22 cellular contexts compared by ENCODE assay signal in genomic region chr9:134964271-134964670, GRCh38. TPM values are rescaled to one million over a fixed set of nuclear protein-coding genes. Genes with fewer than 3 reads are reported as not detected.
DNase-seq lines count a peak whose midpoint lies in the region; TF ChIP-seq lines count a peak whose summit lies in the region.
"Had no signal": no experiment of that assay in that cellular context is flagged by ENCODE, and none has a peak within 500 bp of the region (broad histone marks: within the 10 kb centered on the region; RNA-seq: fewer than 3 reads in every experiment).

No MANE protein-coding gene starts in this region.

- no peak overlapping the region for H3K4me2 ChIP-seq in smooth muscle cell

- H3K9me3 ChIP-seq in endodermal cell (ENCODE audit: control insufficient read depth, low read length) = no peaks in the 10 kb centered on the region
- no peaks in the 10 kb centered on the region for H3K9me3 ChIP-seq in smooth muscle cell (replicated peaks; ENCODE audit: low read depth)
- H3K9me3 ChIP-seq: Caco-2 had no signal

- no peak overlapping the region for H3K4me3 ChIP-seq in endodermal cell (ENCODE audit: low read length)
- no peak overlapping the region for H3K4me3 ChIP-seq in smooth muscle cell

- peak overlapping the region in 4 of 7 donors; percentile 61 to 78 (median 66) for H3K27ac Mint-ChIP-seq in CD14-positive monocyte
- no peak overlapping the region for H3K27ac Mint-ChIP-seq in endodermal cell
- H3K27ac Mint-ChIP-seq: B cell; CD4-positive, CD25-positive, alpha-beta regulatory T cell; H9; IgD-negative memory B cell had no signal

- peaks cover 30 to 36% (median 33%) of the 10 kb centered on the region in 3 donors for H3K27me3 Mint-ChIP-seq in CD14-positive monocyte (ENCODE audit: low read depth in 3 of 3)
- no peaks in the 10 kb centered on the region for H3K27me3 Mint-ChIP-seq in endodermal cell (ENCODE audit: insufficient read depth)
- H3K27me3 Mint-ChIP-seq: CD4-positive, CD25-positive, alpha-beta regulatory T cell had no signal

- TF ChIP-seq CTCF in CD14-positive monocyte (IDR thresholded peaks at IDR 0.05) (no peak), endodermal cell (conservative IDR thresholded peaks at IDR 0.05) (no peak), smooth muscle cell (IDR thresholded peaks at IDR 0.05; ENCODE audit: borderline replicate concordance, insufficient read depth, poor library complexity, severe bottlenecking) (no peak)

- H3K27me3 ChIP-seq in endodermal cell (ENCODE audit: control insufficient read depth, insufficient read depth, low read length, poor library complexity, severe bottlenecking) = no peaks in the 10 kb centered on the region
- H3K27me3 ChIP-seq in smooth muscle cell (ENCODE audit: low read depth) = no peaks in the 10 kb centered on the region

- H3K4me3 Mint-ChIP-seq in CD14-positive monocyte (no peak overlapping the region), endodermal cell (no peak overlapping the region)
- H3K4me3 Mint-ChIP-seq: B cell; CD4-positive, CD25-positive, alpha-beta regulatory T cell; H9; IgD-negative memory B cell had no signal

- H3K79me2 ChIP-seq in smooth muscle cell (ENCODE audit: low read depth) = no peaks in the 10 kb centered on the region

- H3K9ac ChIP-seq in endodermal cell (ENCODE audit: extremely low read depth, low read length, poor library complexity, severe bottlenecking) (no peak overlapping the region), smooth muscle cell (ENCODE audit: low read depth) (no peak overlapping the region)

- H3K9me3 Mint-ChIP-seq in CD14-positive monocyte (peaks cover 0 to 17% (median 5%) of the 10 kb centered on the region in 7 donors), endodermal cell (no peaks in the 10 kb centered on the region)
- H3K9me3 Mint-ChIP-seq: CD4-positive, CD25-positive, alpha-beta regulatory T cell; H9; IgD-negative memory B cell had no signal

- H2AFZ ChIP-seq in smooth muscle cell (ENCODE audit: low read depth) = no peak overlapping the region

- H3K36me3 ChIP-seq in endodermal cell (ENCODE audit: control insufficient read depth, insufficient read depth, low read length) (no peaks in the 10 kb centered on the region), smooth muscle cell (ENCODE audit: low read depth) (no peaks in the 10 kb centered on the region)

- H3K36me3 Mint-ChIP-seq in CD14-positive monocyte = peaks cover 4 to 7% of the 10 kb centered on the region in 2 donors
- H3K36me3 Mint-ChIP-seq in endodermal cell (ENCODE audit: low read depth) = no peaks in the 10 kb centered on the region
- H3K36me3 Mint-ChIP-seq: CD4-positive, CD25-positive, alpha-beta regulatory T cell; IgD-negative memory B cell had no signal

- H3K27ac ChIP-seq in endodermal cell (ENCODE audit: low read depth, low read length) = no peak overlapping the region
- no peak overlapping the region for H3K27ac ChIP-seq in smooth muscle cell (ENCODE audit: low read depth)

- DNase-seq in activated CD8-positive, alpha-beta memory T cell treated with anti-CD3 and anti-CD28 coated beads, Interleukin-2, amount 50 U/mL, for 4 hours = peak; percentile 10
- DNase-seq in activated CD8-positive, alpha-beta memory T cell treated with anti-CD3 and anti-CD28 coated beads for 24 hours = no peak
- DNase-seq in CD14-positive monocyte (ENCODE audit: low spot score) (no peak), endodermal cell (peak; percentile 22), posterior vena cava (ENCODE audit: low spot score) (peak; percentile 60), NCI-H1092 (lab: John Stamatoyannopoulos, UW) (no peak), smooth muscle cell (lab: John Stamatoyannopoulos, UW; ENCODE audit: unreplicated experiment) (no peak)
- DNase-seq in effector CD4-positive, alpha-beta T cell = no peak
- DNase-seq: 8988T; CD4-positive, CD25-positive, alpha-beta regulatory T cell; H9; Karpas-422; NCI-H1436 treated with DMSO at 0.1 percent for 48 hours; NCI-H2029 treated with DMSO at 0.1 percent for 48 hours; NCI-H510A; NCI-H748 treated with DMSO at 0.1 percent for 48 hours; NK-92 treated with Interleukin-12 subunit alpha and Interleukin-12 subunit beta, amount 100 ng/mL, for 24 hours; Right ventricle myocardium superior had no signal

- H3K4me1 Mint-ChIP-seq in CD14-positive monocyte (peaks cover 51% of the 10 kb centered on the region), endodermal cell (no peaks in the 10 kb centered on the region)
- H3K4me1 Mint-ChIP-seq: B cell; CD4-positive, CD25-positive, alpha-beta regulatory T cell; IgD-negative memory B cell had no signal

- 75 to 89% methylated on average over 3 to 6 of the region's 6 CpGs for WGBS in endodermal cell (ENCODE audit: insufficient coverage in 1 of 2, insufficient read length in 1 of 2), 2 experiments
- WGBS in smooth muscle cell (ENCODE audit: low lambda C conversion rate) = 79% methylated on average over 6 of the region's 6 CpGs

- no peaks in the 10 kb centered on the region for H3F3A ChIP-seq in smooth muscle cell (ENCODE audit: low read depth)

- H4K20me1 ChIP-seq in smooth muscle cell (ENCODE audit: low read depth) = no peaks in the 10 kb centered on the region

- intact Hi-C loops in CD14-positive monocyte (cut with micrococcal nuclease) = no loop called here
- intact Hi-C loops in posterior vena cava (cut with DNase I) = loop anchor here in 1 of 2 donors (5.0 kb wide), 1 partner anchor 833 kb away; no protein-coding TSS in a partner anchor

- H3K4me1 ChIP-seq in endodermal cell (ENCODE audit: control insufficient read depth, insufficient read depth, low read length) (no peaks in the 10 kb centered on the region), smooth muscle cell (ENCODE audit: low read depth) (peaks cover 13% of the 10 kb centered on the region)
- H3K4me1 ChIP-seq: Caco-2 had no signal

RNA-seq across cellular contexts. Expression of gene FCN1, which starts 46.6 kb away (rescaled TPM):
- polyA plus RNA-seq in CD14-positive monocyte (1,000 to 10,000 TPM; 6,268 to 7,680 TPM), smooth muscle cell (0.13 TPM in 1 of 2 replicates, not detected in the other)
- total RNA-seq in endodermal cell (not detected), posterior vena cava (10 to 100 TPM in 1 of 2 donors, 1 to 10 TPM in 1; 7.1 to 16.5 TPM), smooth muscle cell (not detected in 2 replicates)
- polyA plus RNA-seq in endodermal cell (2013, experiment 1 of 2) = not detected
- polyA plus RNA-seq in endodermal cell (2013, experiment 2 of 2) = not detected
- total RNA-seq: Caco-2; CD4-positive, CD25-positive, alpha-beta regulatory T cell; H9; MCF 10A had no signal

Comparison
In these comparisons a context has a peak if more than half of its experiments do, and no peak if none do; other contexts are left out.
1. DNase-seq: peak in activated CD8-positive, alpha-beta memory T cell treated with anti-CD3 and anti-CD28 coated beads, Interleukin-2, amount 50 U/mL, for 4 hours (single experiment), endodermal cell (single experiment) and posterior vena cava (single experiment); none in activated CD8-positive, alpha-beta memory T cell treated with anti-CD3 and anti-CD28 coated beads for 24 hours (single experiment), CD14-positive monocyte (single experiment), NCI-H1092 (single experiment), effector CD4-positive, alpha-beta T cell (single experiment) and smooth muscle cell (single experiment).